In genomic region chr2:71243548-71244301, GRCh38 we compare ENCODE assay signal across 25 cellular contexts. TPM values are rescaled to one million over a fixed set of nuclear protein-coding genes. Genes with fewer than 3 reads are reported as not detected.
A peak's percentile ranks its signal among the peaks of the same experiment; 100 is the strongest.
DNase-seq lines count a peak whose midpoint lies in the region; TF ChIP-seq lines count a peak whose summit lies in the region.
"Had no signal": no experiment of that assay in that cellular context is flagged by ENCODE, and none has a peak within 500 bp of the region (broad histone marks: within the 10 kb centered on the region; RNA-seq: fewer than 3 reads in every experiment).

No MANE protein-coding gene starts in this region.

- TF ChIP-seq CTCF in endodermal cell (conservative IDR thresholded peaks at IDR 0.05) (no peak), A673 (conservative IDR thresholded peaks at IDR 0.05; ENCODE audit: low read depth, low read length) (no peak)

- H3K9ac ChIP-seq in endodermal cell (ENCODE audit: extremely low read depth, low read length, poor library complexity, severe bottlenecking), result no peak overlapping the region
- H3K9ac ChIP-seq in mesendoderm (ENCODE audit: low read length), result no peak overlapping the region
- H3K9ac ChIP-seq: parathyroid adenoma had no signal

- H3K9me3 ChIP-seq in endodermal cell (ENCODE audit: control insufficient read depth, low read length) (no peaks in the 10 kb centered on the region), HAP-1 (no peaks in the 10 kb centered on the region), A673 (ENCODE audit: low read depth, low read length, poor library complexity, severe bottlenecking) (no peaks in the 10 kb centered on the region)
- H3K9me3 ChIP-seq: thyroid gland had no signal

- no peak overlapping the region for H2BK15ac ChIP-seq in mesendoderm (replicated peaks; ENCODE audit: low read depth)

- H3K18ac ChIP-seq in mesendoderm (ENCODE audit: low read length), result no peak overlapping the region

- DNase-seq in DMS 273 treated with DMSO at 0.1 percent for 48 hours (lab: John Stamatoyannopoulos, UW), result peak; percentile 61
- peak; percentile 5 for DNase-seq in NCI-H2227 treated with DMSO at 0.1 percent for 48 hours (lab: John Stamatoyannopoulos, UW)
- DNase-seq in endodermal cell, result peak; percentile 40
- peak; percentile 18 for DNase-seq in mesendoderm
- no peak for DNase-seq in central memory CD4-positive, alpha-beta T cell
- DNase-seq in dedifferentiated amniotic fluid mesenchymal stem cell (ENCODE audit: extremely low spot score), result no peak
- DNase-seq in HAP-1 (ENCODE audit: low spot score in 2 of 2), result no peak
- no peak for DNase-seq in A673 (ENCODE audit: low spot score)
- DNase-seq: activated CD4-positive, alpha-beta T cell treated with anti-CD3 and anti-CD28 coated beads, Interleukin-2, amount 10 ng/mL, durations not matched to agents 24 days and 14 days; activated naive CD8-positive, alpha-beta T cell treated with anti-CD3 and anti-CD28 coated beads, Interleukin-2, amount 10 ng/mL, durations not matched to agents 7 days and 5 days; CD4-positive, CD25-positive, alpha-beta regulatory T cell; dermis blood vessel endothelial cell; GF-D8; islet precursor cell; natural killer cell; NCI-H2029; NCI-H526; OCI-M1; SIG-M5; stimulated activated CD4-positive, alpha-beta T cell treated with anti-CD3 and anti-CD28 coated beads, Interleukin-1b, Interleukin-23, amount 100 ng/mL, for 48 hours; stimulated activated naive B cell treated with anti-CD40 and anti-IgM and Interleukin-4, amounts not matched to agents 10 μg/mL and 1 μg/mL and 100 μg/mL, for 72 hours; T-helper 17 cell; thyroid gland had no signal

- no peak overlapping the region for H4K8ac ChIP-seq in mesendoderm (ENCODE audit: low read depth, low read length)

- no peak overlapping the region for H3K4me3 Mint-ChIP-seq in endodermal cell
- H3K4me3 Mint-ChIP-seq: activated CD4-positive, alpha-beta T cell treated with anti-CD3 and anti-CD28 coated beads, Interleukin-2, amount 10 ng/mL, durations not matched to agents 24 days and 14 days; activated naive CD8-positive, alpha-beta T cell treated with anti-CD3 and anti-CD28 coated beads, Interleukin-2, amount 10 ng/mL, durations not matched to agents 7 days and 5 days; activated T-helper 17 cell treated with anti-CD3 and anti-CD28 coated beads, Interleukin-2, amount 50 U/mL, for 72 hours; CD4-positive, CD25-positive, alpha-beta regulatory T cell; natural killer cell; stimulated activated naive B cell treated with anti-CD40 and anti-IgM and Interleukin-4, amounts not matched to agents 10 μg/mL and 1 μg/mL and 100 μg/mL, for 72 hours; T-helper 17 cell had no signal

- CTCF ChIA-PET in A673 (lab: Charles Lee), result no interaction called here

- in situ Hi-C loops in HAP-1 (cut with MboI; ENCODE audit: low sequenced_read_pairs), result no loop called here

- H2BK5ac ChIP-seq in mesendoderm (ENCODE audit: low read length), result no peak overlapping the region

- no peak overlapping the region for H3K27ac ChIP-seq in endodermal cell (ENCODE audit: low read depth, low read length)
- no peak overlapping the region for H3K27ac ChIP-seq in mesendoderm (ENCODE audit: low read depth, low read length)
- H3K27ac ChIP-seq in A673 (ENCODE audit: low read depth, low read length, poor library complexity, severe bottlenecking), result no peak overlapping the region
- H3K27ac ChIP-seq: parathyroid adenoma, thyroid gland had no signal

- H3K56ac ChIP-seq in mesendoderm (ENCODE audit: low read length), result no peak overlapping the region

- no peak overlapping the region for H3K4me2 ChIP-seq in mesendoderm (ENCODE audit: low read length)

- peaks cover 11% of the 10 kb centered on the region for H3K9me3 Mint-ChIP-seq in endodermal cell
- H3K9me3 Mint-ChIP-seq: activated CD4-positive, alpha-beta T cell treated with anti-CD3 and anti-CD28 coated beads, Interleukin-2, amount 10 ng/mL, durations not matched to agents 24 days and 14 days; activated naive CD8-positive, alpha-beta T cell treated with anti-CD3 and anti-CD28 coated beads, Interleukin-2, amount 10 ng/mL, durations not matched to agents 7 days and 5 days; activated T-helper 17 cell treated with anti-CD3 and anti-CD28 coated beads, Interleukin-2, amount 50 U/mL, for 72 hours; natural killer cell had no signal

- BruUV-seq in A673 (replicated peaks; lab: Mats Ljungman, UMichigan), result no TSS peak

- H3K27me3 ChIP-seq in endodermal cell (ENCODE audit: control insufficient read depth, insufficient read depth, low read length, poor library complexity, severe bottlenecking) (no peaks in the 10 kb centered on the region), mesendoderm (ENCODE audit: insufficient read depth, low read length, poor library complexity) (no peaks in the 10 kb centered on the region), HAP-1 (ENCODE audit: low read depth) (peaks cover 12% of the 10 kb centered on the region; the same call in 1 of the 2 replicates), A673 (replicated peaks; ENCODE audit: insufficient read depth, low read depth, low read length, poor library complexity) (peaks cover 29% of the 10 kb centered on the region)
- H3K27me3 ChIP-seq: thyroid gland had no signal

- peaks cover 19% of the 10 kb centered on the region for H3K27me3 Mint-ChIP-seq in endodermal cell (ENCODE audit: insufficient read depth)

- intact Hi-C loops in A673 (cut with micrococcal nuclease; ENCODE audit: unreplicated experiment), result no loop called here

- no peak overlapping the region for H3K4ac ChIP-seq in mesendoderm (ENCODE audit: low read depth, low read length)

- H3K36me3 Mint-ChIP-seq in endodermal cell (ENCODE audit: low read depth), result no peaks in the 10 kb centered on the region
- H3K36me3 Mint-ChIP-seq: activated naive CD8-positive, alpha-beta T cell treated with anti-CD3 and anti-CD28 coated beads, Interleukin-2, amount 10 ng/mL, durations not matched to agents 7 days and 5 days; CD4-positive, CD25-positive, alpha-beta regulatory T cell; natural killer cell; stimulated activated naive B cell treated with anti-CD40 and anti-IgM and Interleukin-4, amounts not matched to agents 10 μg/mL and 1 μg/mL and 100 μg/mL, for 72 hours had no signal

- POLR2A ChIA-PET in A673 (lab: Charles Lee; ENCODE audit: low non-redundant PET), result interaction anchor here (0.6 kb wide), 1 partner anchor 17 kb away, joined by 14 read pairs; the partner anchor contains the start of gene PAIP2B

- H3K4me1 ChIP-seq in endodermal cell (ENCODE audit: control insufficient read depth, insufficient read depth, low read length), result no peaks in the 10 kb centered on the region
- H3K4me1 ChIP-seq in mesendoderm (ENCODE audit: control insufficient read depth, low read depth, low read length), result no peaks in the 10 kb centered on the region
- H3K4me1 ChIP-seq in HAP-1, result no peaks in the 10 kb centered on the region
- H3K4me1 ChIP-seq in A673 (ENCODE audit: insufficient read depth, low read length, poor library complexity, severe bottlenecking), result no peaks in the 10 kb centered on the region
- H3K4me1 ChIP-seq: parathyroid adenoma, thyroid gland had no signal

- no peak overlapping the region for H4K5ac ChIP-seq in mesendoderm (ENCODE audit: low read length)

- no peak overlapping the region for H3K4me3 ChIP-seq in endodermal cell (ENCODE audit: low read length)
- H3K4me3 ChIP-seq in mesendoderm (ENCODE audit: low read length), result no peak overlapping the region
- no peak overlapping the region for H3K4me3 ChIP-seq in HAP-1
- H3K4me3 ChIP-seq in A673 (ENCODE audit: low read depth, low read length, poor library complexity, severe bottlenecking), result no peak overlapping the region
- H3K4me3 ChIP-seq: thyroid gland had no signal

- H3K27ac Mint-ChIP-seq in endodermal cell, result no peak overlapping the region
- H3K27ac Mint-ChIP-seq: activated CD4-positive, alpha-beta T cell treated with anti-CD3 and anti-CD28 coated beads, Interleukin-2, amount 10 ng/mL, durations not matched to agents 24 days and 14 days; activated naive CD8-positive, alpha-beta T cell treated with anti-CD3 and anti-CD28 coated beads, Interleukin-2, amount 10 ng/mL, durations not matched to agents 7 days and 5 days; activated T-helper 17 cell treated with anti-CD3 and anti-CD28 coated beads, Interleukin-2, amount 50 U/mL, for 72 hours; CD4-positive, CD25-positive, alpha-beta regulatory T cell; natural killer cell; stimulated activated naive B cell treated with anti-CD40 and anti-IgM and Interleukin-4, amounts not matched to agents 10 μg/mL and 1 μg/mL and 100 μg/mL, for 72 hours; T-helper 17 cell had no signal

- no peaks in the 10 kb centered on the region for H3K79me1 ChIP-seq in mesendoderm (ENCODE audit: low read length)

- WGBS in endodermal cell (ENCODE audit: insufficient coverage in 1 of 2, insufficient read length in 1 of 2), 2 experiments, result 89% methylated on average over 1 of the region's 1 CpG; no CpG with 5 or more reads in 1 of the 2 experiments
- no CpG with 5 or more reads among the region's 1 CpG for WGBS in mesendoderm (ENCODE audit: extremely low coverage, insufficient coverage, low lambda C conversion rate)

- no peaks in the 10 kb centered on the region for H3K4me1 Mint-ChIP-seq in endodermal cell
- H3K4me1 Mint-ChIP-seq: activated naive CD8-positive, alpha-beta T cell treated with anti-CD3 and anti-CD28 coated beads, Interleukin-2, amount 10 ng/mL, durations not matched to agents 7 days and 5 days; activated T-helper 17 cell treated with anti-CD3 and anti-CD28 coated beads, Interleukin-2, amount 50 U/mL, for 72 hours; CD4-positive, CD25-positive, alpha-beta regulatory T cell; natural killer cell; T-helper 17 cell had no signal

- H3K36me3 ChIP-seq in endodermal cell (ENCODE audit: control insufficient read depth, insufficient read depth, low read length) (no peaks in the 10 kb centered on the region), mesendoderm (ENCODE audit: control insufficient read depth, insufficient read depth, low read length) (no peaks in the 10 kb centered on the region), HAP-1 (replicated peaks) (no peaks in the 10 kb centered on the region), A673 (ENCODE audit: insufficient read depth, low read length, poor library complexity, severe bottlenecking) (no peaks in the 10 kb centered on the region)
- H3K36me3 ChIP-seq: thyroid gland had no signal

- H2BK120ac ChIP-seq in mesendoderm (ENCODE audit: low read depth, low read length), result no peak overlapping the region

- no peak overlapping the region for H2AK5ac ChIP-seq in mesendoderm (ENCODE audit: low read length)

- no peaks in the 10 kb centered on the region for H3K79me2 ChIP-seq in mesendoderm (ENCODE audit: control insufficient read depth, insufficient read depth, low read length)
- H3K79me2 ChIP-seq: parathyroid adenoma had no signal

- no peak overlapping the region for H3K23ac ChIP-seq in mesendoderm (ENCODE audit: low read length)

RNA-seq across cellular contexts. Expression of gene PAIP2B, which starts 16.8 kb away (rescaled TPM):
- 10 to 100 TPM; 21.2 to 29.6 TPM for total RNA-seq in endodermal cell
- 6.8 TPM for polyA plus RNA-seq in endodermal cell (2013, experiment 1 of 2)
- 5.9 TPM for polyA plus RNA-seq in endodermal cell (2013, experiment 2 of 2)
- polyA plus RNA-seq in mesendoderm (2013, experiment 1 of 2), result 4.5 TPM
- 4.3 TPM for polyA plus RNA-seq in mesendoderm (2013, experiment 2 of 2)
- total RNA-seq in A673 (2021), result 1.1 and 2.3 TPM in 2 replicates

Comparison
In these comparisons a context has a peak if more than half of its experiments do, and no peak if none do; other contexts are left out.
1. DNase-seq: peak in DMS 273 treated with DMSO at 0.1 percent for 48 hours (single experiment), NCI-H2227 treated with DMSO at 0.1 percent for 48 hours (single experiment), endodermal cell (single experiment) and mesendoderm (single experiment); none in central memory CD4-positive, alpha-beta T cell (single experiment), dedifferentiated amniotic fluid mesenchymal stem cell (single experiment), HAP-1 (0 of 2) and A673 (single experiment).